Comparison of ENCODE assay signal across 11 cellular contexts in the genomic region with DNA sequence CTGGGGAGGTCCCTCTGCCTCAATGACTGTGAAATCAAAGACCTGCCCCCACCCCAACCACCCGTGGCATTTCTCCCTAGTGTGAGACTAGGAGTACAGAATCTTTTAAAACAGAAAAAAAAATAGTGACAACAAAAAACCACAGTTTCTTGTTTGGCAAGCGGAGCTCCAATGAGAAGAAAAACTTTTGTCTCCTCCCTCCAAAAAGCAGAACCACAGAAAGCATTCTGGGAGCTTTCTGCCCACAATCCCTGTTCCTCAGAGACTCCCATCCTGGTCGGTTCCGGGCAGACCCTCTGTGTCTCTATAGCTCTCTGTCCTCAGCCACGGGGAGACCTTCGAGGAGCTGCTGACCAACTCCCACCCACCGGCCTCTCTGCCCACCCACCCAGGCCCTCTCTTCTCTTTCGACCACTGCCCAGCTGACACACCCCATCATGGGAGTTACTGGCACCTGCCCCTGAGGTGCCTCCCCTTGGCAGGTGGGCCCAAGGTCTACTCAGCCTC. TPM values are rescaled to one million over a fixed set of nuclear protein-coding genes. Genes with fewer than 3 reads are reported as not detected.
DNase-seq lines count a peak whose midpoint lies in the region; ATAC-seq, FAIRE-seq and TF ChIP-seq lines count a peak whose summit lies in the region.
"Had no signal": no experiment of that assay in that cellular context is flagged by ENCODE, and none has a peak within 500 bp of the region (broad histone marks: within the 10 kb centered on the region; RNA-seq: fewer than 3 reads in every experiment).

No MANE protein-coding gene starts in this region.

- POLR2A ChIA-PET in activated CD8-positive, alpha-beta T cell treated with anti-CD3 and anti-CD28 coated beads, Interleukin-2, amount 10 ng/mL, durations not matched to agents 7 days and 5 days (lab: Charles Lee): interaction anchor here (0.6 to 0.7 kb wide), 2 partner anchors 61 to 1212 kb away, joined by 3 to 5 read pairs; no protein-coding TSS in a partner anchor

- H3K36me3 Mint-ChIP-seq in activated CD8-positive, alpha-beta T cell treated with anti-CD3 and anti-CD28 coated beads, Interleukin-2, amount 10 ng/mL, durations not matched to agents 7 days and 5 days (ENCODE audit: low read depth): peaks cover 85% of the 10 kb centered on the region
- peaks cover 5% of the 10 kb centered on the region for H3K36me3 Mint-ChIP-seq in nephron progenitor cell (ENCODE audit: low read depth)

- H3K9me3 Mint-ChIP-seq in activated CD8-positive, alpha-beta T cell treated with anti-CD3 and anti-CD28 coated beads, Interleukin-2, amount 10 ng/mL, durations not matched to agents 7 days and 5 days (ENCODE audit: insufficient read depth): no peaks in the 10 kb centered on the region
- no peaks in the 10 kb centered on the region for H3K9me3 Mint-ChIP-seq in nephron progenitor cell

- H3K27ac Mint-ChIP-seq in activated CD8-positive, alpha-beta T cell treated with anti-CD3 and anti-CD28 coated beads, Interleukin-2, amount 10 ng/mL, durations not matched to agents 7 days and 5 days: peak overlapping the region; percentile 92
- no peak overlapping the region for H3K27ac Mint-ChIP-seq in nephron progenitor cell

- no peaks in the 10 kb centered on the region for H3K4me1 Mint-ChIP-seq in activated CD8-positive, alpha-beta T cell treated with anti-CD3 and anti-CD28 coated beads, Interleukin-2, amount 10 ng/mL, durations not matched to agents 7 days and 5 days (ENCODE audit: low read depth)
- H3K4me1 Mint-ChIP-seq in nephron progenitor cell: peaks cover 70% of the 10 kb centered on the region

- FAIRE-seq in GM18507 (lab: Jason Lieb, UNC): peak; percentile 33
- FAIRE-seq: urothelium cell line had no signal

- peak; percentile 32 for DNase-seq in AG20443 (ENCODE audit: low spot score)
- DNase-seq in GM18507 (ENCODE audit: extremely low spot score, insufficient read length, low read depth): no peak
- peak; percentile 42 for DNase-seq in activated CD8-positive, alpha-beta T cell treated with anti-CD3 and anti-CD28 coated beads, Interleukin-2, amount 10 ng/mL, durations not matched to agents 7 days and 5 days
- DNase-seq in midbrain (lab: John Stamatoyannopoulos, UW): peak; percentile 68
- DNase-seq in LoVo (ENCODE audit: low spot score): no peak
- no peak for DNase-seq in HT-29 (ENCODE audit: low spot score)
- DNase-seq in nephron progenitor cell: no peak
- no peak for DNase-seq in NCI-H446 (lab: John Stamatoyannopoulos, UW)
- DNase-seq: DMS53 had no signal

- no peaks in the 10 kb centered on the region for H3K27me3 Mint-ChIP-seq in activated CD8-positive, alpha-beta T cell treated with anti-CD3 and anti-CD28 coated beads, Interleukin-2, amount 10 ng/mL, durations not matched to agents 7 days and 5 days (ENCODE audit: low read depth)
- H3K27me3 Mint-ChIP-seq in nephron progenitor cell (ENCODE audit: low read depth, poor library complexity): no peaks in the 10 kb centered on the region

- ATAC-seq in activated CD8-positive, alpha-beta T cell treated with anti-CD3 and anti-CD28 coated beads, Interleukin-2, amount 10 ng/mL, durations not matched to agents 7 days and 5 days: no peak
- ATAC-seq: Panc1 had no signal

- CTCF ChIA-PET in activated CD8-positive, alpha-beta T cell treated with anti-CD3 and anti-CD28 coated beads, Interleukin-2, amount 10 ng/mL, durations not matched to agents 7 days and 5 days (lab: Charles Lee): no interaction called here

- no peak for TF ChIP-seq CTCF in nephron progenitor cell (IDR thresholded peaks at IDR 0.05)

- peak overlapping the region; percentile 91 for H3K4me3 Mint-ChIP-seq in activated CD8-positive, alpha-beta T cell treated with anti-CD3 and anti-CD28 coated beads, Interleukin-2, amount 10 ng/mL, durations not matched to agents 7 days and 5 days
- H3K4me3 Mint-ChIP-seq in nephron progenitor cell: no peak overlapping the region

RNA-seq across cellular contexts. Expression of a gene that starts 4.9 kb away (rescaled TPM):
- 100 to 1,000 TPM; 146 to 152 TPM for total RNA-seq in activated CD8-positive, alpha-beta T cell treated with anti-CD3 and anti-CD28 coated beads, Interleukin-2, amount 10 ng/mL, durations not matched to agents 7 days and 5 days
- 0.05 and 0.31 TPM in 2 replicates for total RNA-seq in HT-29 (2014; rRNA removed; shearing (Covaris generic))

Comparison
In these comparisons a context has a peak if more than half of its experiments do, and no peak if none do; other contexts are left out.
1. DNase-seq: peak in AG20443 (single experiment), activated CD8-positive, alpha-beta T cell treated with anti-CD3 and anti-CD28 coated beads, Interleukin-2, amount 10 ng/mL, durations not matched to agents 7 days and 5 days (single experiment) and midbrain (single experiment); none in GM18507 (single experiment), LoVo (single experiment), HT-29 (single experiment), nephron progenitor cell (single experiment) and NCI-H446 (0 of 2).
2. RNA of a gene that starts 4.9 kb away (total RNA-seq): 146 to 152 TPM in activated CD8-positive, alpha-beta T cell treated with anti-CD3 and anti-CD28 coated beads, Interleukin-2, amount 10 ng/mL, durations not matched to agents 7 days and 5 days; 0.05 to 0.31 TPM in HT-29; every median in the first group is over 100 times any median in the second.